ENCODE assay signal across 8 cellular contexts in the genomic region with DNA sequence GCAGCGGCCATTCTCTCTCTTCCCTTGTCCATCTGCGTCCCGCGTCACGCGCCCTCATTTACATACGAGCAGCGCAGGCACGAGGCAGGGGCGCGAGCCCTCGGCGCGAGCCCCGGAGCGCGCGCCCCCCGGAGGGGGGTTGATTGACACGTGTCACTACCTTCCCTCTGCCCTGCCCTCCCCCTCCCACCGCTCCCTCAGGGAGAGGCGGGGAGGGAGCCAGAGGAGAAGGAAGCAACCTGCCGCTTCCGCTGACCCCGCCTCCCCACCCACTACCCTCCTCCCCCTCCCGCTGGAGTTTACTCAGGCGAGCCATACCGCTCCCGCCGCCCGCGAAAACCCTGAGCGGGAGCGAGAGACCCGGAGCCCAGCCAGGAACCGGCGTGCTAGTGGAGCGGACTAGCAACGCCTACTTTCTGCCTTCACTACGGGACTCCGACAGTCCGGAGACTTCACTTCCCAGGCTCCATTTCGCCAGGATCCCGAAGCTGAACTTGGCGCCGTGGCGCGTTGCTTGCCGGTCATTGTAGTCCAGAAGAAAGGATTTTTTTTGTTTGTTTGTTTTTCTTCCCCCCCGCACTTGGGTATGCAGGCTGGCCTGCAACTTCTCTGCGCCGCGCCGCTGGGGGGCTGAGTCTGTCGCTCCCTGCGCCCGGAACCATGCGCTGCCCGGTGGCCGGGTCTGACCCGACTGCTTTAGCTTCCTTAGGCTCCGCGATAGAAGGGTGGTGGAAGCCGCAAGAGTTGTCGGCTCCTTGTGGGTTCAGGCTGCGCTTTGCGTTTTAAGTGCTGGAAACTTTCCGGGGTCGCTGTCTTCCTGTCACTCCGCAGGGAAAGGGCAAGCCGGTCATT. TPM values are rescaled to one million over a fixed set of nuclear protein-coding genes. Genes with fewer than 3 reads are reported as not detected.
A peak's percentile ranks its signal among the peaks of the same experiment; 100 is the strongest.
DNase-seq lines count a peak whose midpoint lies in the region; ATAC-seq and TF ChIP-seq lines count a peak whose summit lies in the region.

A gene (minus strand): TSS at position 36 of the 852 bp plus-strand sequence. CDS start 4 bp downstream, at position 32.

- H3K4me1 ChIP-seq in ascending aorta (peaks cover 2 to 3% of the 10 kb centered on the region in 2 donors), right cardiac atrium (ENCODE audit: control insufficient read depth, insufficient read depth, low read length) (peaks cover 3% of the 10 kb centered on the region), uterus (no peaks in the 10 kb centered on the region)

- H3K36me3 ChIP-seq in ascending aorta (no peaks in the 10 kb centered on the region), uterus (no peaks in the 10 kb centered on the region)

- in situ Hi-C loops in GM13977 (cut with MboI; ENCODE audit: low pct_unique_long_range_greater_than_20kb, low sequenced_read_pairs, unreplicated experiment): loop anchor here (25.0 kb wide), 1 partner anchor 185 kb away; no protein-coding TSS in a partner anchor

- H3K9me3 ChIP-seq in ascending aorta: no peaks in the 10 kb centered on the region
- no peaks in the 10 kb centered on the region for H3K9me3 ChIP-seq in right cardiac atrium (ENCODE audit: control insufficient read depth, low read length)
- no peaks in the 10 kb centered on the region for H3K9me3 ChIP-seq in uterus

- ATAC-seq in HG02885 (IDR thresholded peaks at IDR 0.05; ENCODE audit: poor library complexity, unreplicated experiment) (peak; percentile 76), right cardiac atrium (peak; percentile 96)

- peak within 1 kb of the TSS; percentile 89 to 100 for H3K4me3 ChIP-seq in ascending aorta
- peak within 1 kb of the TSS; percentile 96 for H3K4me3 ChIP-seq in right cardiac atrium (ENCODE audit: low read length)
- H3K4me3 ChIP-seq in uterus: peak within 1 kb of the TSS; percentile 86 to 92

- H3K27me3 ChIP-seq in ascending aorta (no peaks in the 10 kb centered on the region), right cardiac atrium (ENCODE audit: control insufficient read depth, insufficient read depth) (no peaks in the 10 kb centered on the region), uterus (no peaks in the 10 kb centered on the region)

- H3K27ac ChIP-seq in ascending aorta (peak within 1 kb of the TSS; percentile 83 to 91), right cardiac atrium (ENCODE audit: low read length) (peak within 1 kb of the TSS; percentile 90), uterus (peak within 1 kb of the TSS; percentile 96 to 98)

- WGBS in right cardiac atrium: under 1% methylated on average over 70 of the region's 71 CpGs

- peak; percentile 66 to 67 for TF ChIP-seq POLR2A in uterus (IDR thresholded peaks at IDR 0.05)

- intact Hi-C loops in ascending aorta (cut with DNase I) (loop anchor here (1.0 to 2.0 kb wide), 3 partner anchors 212 to 445 kb away; a partner anchor contains a TSS), right cardiac atrium (cut with DNase I) (loop anchor here in 1 of 4 donors (10.0 kb wide), 1 partner anchor 207 kb away; a partner anchor contains a TSS), uterus (cut with DNase I; ENCODE audit: low total_unique reads) (no loop called here)

- peak; percentile 46 for TF ChIP-seq CTCF in GM13977 (IDR thresholded peaks at IDR 0.05; ENCODE audit: extremely low read depth, insufficient read depth, missing control alignments)
- TF ChIP-seq CTCF in ascending aorta (IDR thresholded peaks at IDR 0.05): no peak
- TF ChIP-seq CTCF in uterus (IDR thresholded peaks at IDR 0.05): peak in 1 of 4 experiments; percentile 27

- DNase-seq in GM13977 (ENCODE audit: low spot score): peak; percentile 95
- peak; percentile 96 for DNase-seq in NCI-H1694 treated with DMSO at 0.1 percent for 48 hours (lab: John Stamatoyannopoulos, UW)
- DNase-seq in T-helper 2 cell: peak; percentile 62 to 96 (median 78)
- DNase-seq in ascending aorta (ENCODE audit: low spot score in 2 of 2): peak; percentile 77 to 97
- DNase-seq in right cardiac atrium: peak; percentile 94 to 97 (median 96)
- DNase-seq in pulmonary artery endothelial cell (ENCODE audit: low read depth, low spot score): peak; percentile 94
- DNase-seq in uterus: peak; percentile 93 to 95

RNA-seq across cellular contexts. Expression of the gene that starts here (rescaled TPM):
- total RNA-seq in ascending aorta: 1.4 TPM
- total RNA-seq in right cardiac atrium: 1 to 10 TPM; 7.2 to 8.1 (median 7.5) TPM
- 1.6 TPM for polyA plus RNA-seq in right cardiac atrium
- 9.3 and 15.6 TPM in 2 replicates for total RNA-seq in pulmonary artery endothelial cell
- 10 to 100 TPM; 14.1 to 66.7 (median 23.1) TPM for total RNA-seq in uterus

Comparison
In these comparisons a context has a peak if more than half of its experiments do, and no peak if none do; other contexts are left out.
1. Peak in every context shown above with its lines: DNase-seq, ATAC-seq, H3K4me3 ChIP-seq and H3K27ac ChIP-seq.